ENCODE assay signal across 1 cellular context in the genomic region with DNA sequence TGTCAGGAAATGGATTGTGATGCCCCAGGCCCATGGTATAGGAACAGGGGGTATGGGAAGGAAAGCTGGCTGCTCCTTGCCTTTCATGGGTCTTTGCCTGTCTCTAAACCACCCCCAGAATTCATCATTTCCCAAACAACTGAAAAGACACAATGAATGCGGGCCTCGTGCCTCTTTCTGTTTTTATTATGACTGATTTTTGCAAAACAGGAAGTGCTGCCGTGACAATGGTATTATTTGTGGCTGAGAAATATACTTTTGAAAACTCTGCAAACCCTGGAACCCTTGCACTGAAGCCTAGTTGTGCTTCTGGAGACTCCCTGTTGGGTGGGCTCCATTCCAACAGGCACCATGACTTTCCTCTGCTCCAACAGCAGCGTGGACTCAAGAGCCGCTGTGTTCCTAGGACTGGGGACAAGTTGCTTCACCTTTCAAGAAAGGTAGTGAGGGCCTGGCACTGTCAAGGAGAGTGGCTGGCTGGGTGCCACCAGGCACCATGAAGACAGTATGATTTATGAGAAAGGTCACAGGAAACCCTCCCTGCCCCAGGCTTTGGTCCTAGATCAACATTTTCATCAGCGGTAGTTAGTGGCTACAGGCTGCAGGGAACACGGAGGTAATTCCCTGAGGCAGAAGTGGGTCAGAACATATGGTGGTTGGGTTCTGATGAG.
TF ChIP-seq lines count a peak whose summit lies in the region.

No MANE protein-coding gene starts in this region.

TF ChIP-seq in endothelial cell of umbilical vein, 7 proteins besides CTCF, POLR2A, EP300 and RAD21 (continued from another document):
- TF ChIP-seq EZH2 (IDR thresholded peaks at IDR 0.05; ENCODE audit: borderline replicate concordance, low read depth, low read length, severe bottlenecking) (no peak), MYC (IDR thresholded peaks at IDR 0.05; ENCODE audit: low read depth, low read length) (no peak), MAX (IDR thresholded peaks at IDR 0.05; ENCODE audit: insufficient read depth, insufficient read length) (peak; percentile 49), FOS (IDR thresholded peaks at IDR 0.05; ENCODE audit: borderline replicate concordance, insufficient read depth, low read length) (peak; percentile 52)
